1 cellular context compared by ENCODE assay signal in genomic region chr1:153985341-153985912, GRCh38.
TF ChIP-seq lines count a peak whose summit lies in the region.

No MANE protein-coding gene starts in this region.

TF ChIP-seq in HCT116, 20 proteins besides CTCF, POLR2A, EP300 and RAD21:
- TF ChIP-seq EZH2phosphoT487 (IDR thresholded peaks at IDR 0.05; ENCODE audit: borderline replicate concordance) = no peak
- no peak for TF ChIP-seq POLR2AphosphoS5 (IDR thresholded peaks at IDR 0.05; ENCODE audit: low read depth, low read length)
- TF ChIP-seq JUND (IDR thresholded peaks at IDR 0.05) = no peak
- TF ChIP-seq ZFX (IDR thresholded peaks at IDR 0.05) = no peak
